ENCODE assay signal across 8 cellular contexts in the genomic region with DNA sequence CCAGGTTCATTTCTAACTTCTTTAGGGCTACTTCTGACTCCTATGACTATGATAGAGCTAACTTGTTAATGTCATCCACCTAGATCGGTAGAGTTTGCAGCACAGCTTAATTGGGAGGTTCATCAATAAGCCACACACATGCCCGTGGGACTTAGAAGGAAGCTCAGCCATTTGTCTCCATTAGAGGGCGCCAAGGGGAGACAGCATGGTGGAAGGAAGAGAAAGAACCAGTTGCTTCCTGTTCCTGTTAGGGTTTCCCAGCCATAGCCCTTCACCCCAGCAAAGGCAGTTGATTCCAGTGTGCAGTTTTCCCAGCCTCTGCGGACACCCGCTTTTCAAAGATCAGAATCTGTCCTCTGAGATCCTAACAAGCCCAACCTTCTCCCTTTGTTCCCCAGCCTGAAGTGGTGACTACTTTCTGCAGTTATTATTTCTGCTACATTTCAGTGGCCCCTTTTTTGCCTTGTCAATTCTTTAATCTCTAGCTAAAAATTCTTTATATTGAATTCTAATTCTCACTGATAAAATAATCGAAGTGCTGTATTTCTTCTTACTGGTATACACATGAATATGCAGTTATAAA. TPM values are rescaled to one million over a fixed set of nuclear protein-coding genes. Genes with fewer than 3 reads are reported as not detected.
DNase-seq lines count a peak whose midpoint lies in the region; ATAC-seq, FAIRE-seq and TF ChIP-seq lines count a peak whose summit lies in the region.

No MANE protein-coding gene starts in this region.

- H3K23me2 ChIP-seq in H1 (ENCODE audit: low read depth, low read length): no peaks in the 10 kb centered on the region

- no peak overlapping the region for H2BK15ac ChIP-seq in H1 (ENCODE audit: low read length)

- 0 out of 2 replicates have a peak overlapping the region, but pooled peaks have one; percentile 52 for H2AFZ ChIP-seq in H1 (ENCODE audit: low read length)

- intact Hi-C loops in mucosa of descending colon (cut with DNase I, micrococcal nuclease): loop anchor here in 1 of 2 donors (10.0 kb wide), 1 partner anchor 139 kb away; no protein-coding TSS in a partner anchor
- intact Hi-C loops in thyroid gland (cut with DNase I): loop anchor here (10.0 kb wide), 1 partner anchor 329 kb away; no protein-coding TSS in a partner anchor

- no peak overlapping the region for H3K4me3 ChIP-seq in AG10803 (ENCODE audit: low read length)
- no peak overlapping the region for H3K4me3 ChIP-seq in H1 (ENCODE audit: extremely low read depth in 1 of 4, insufficient read depth in 2 of 4, low read depth in 3 of 4, low read length in 4 of 4)
- H3K4me3 ChIP-seq in mucosa of descending colon: no peak overlapping the region
- H3K4me3 ChIP-seq in thyroid gland (replicated peaks in 1 of 3): no peak overlapping the region

- H4K5ac ChIP-seq in H1 (ENCODE audit: insufficient read length, low read depth, low read length): no peak overlapping the region

- peak overlapping the region; percentile 27 for H3K4ac ChIP-seq in H1 (replicated peaks; ENCODE audit: insufficient read length, low read depth, low read length)

- no peaks in the 10 kb centered on the region for H3K36me3 ChIP-seq in H1 (ENCODE audit: control insufficient read depth in 2 of 4, insufficient read depth in 4 of 4, low read length in 3 of 4)
- no peaks in the 10 kb centered on the region for H3K36me3 ChIP-seq in mucosa of descending colon (ENCODE audit: low read depth)
- H3K36me3 ChIP-seq in thyroid gland: no peaks in the 10 kb centered on the region

- no peak overlapping the region for H3K4me2 ChIP-seq in H1 (ENCODE audit: insufficient read depth in 1 of 2, low read depth in 2 of 2, low read length in 2 of 2)

- no peak for TF ChIP-seq POLR2A in H1 (IDR thresholded peaks at IDR 0.05; ENCODE audit: control extremely low read depth in 1 of 2, low read depth in 2 of 2, low read length in 2 of 2)
- no peak for TF ChIP-seq POLR2A in thyroid gland (IDR thresholded peaks at IDR 0.05)

- H3K9me3 ChIP-seq in H1 (ENCODE audit: insufficient read depth in 2 of 2, low read depth in 1 of 2, low read length in 1 of 2) (no peaks in the 10 kb centered on the region), mucosa of descending colon (no peaks in the 10 kb centered on the region), thyroid gland (no peaks in the 10 kb centered on the region)

- no peak overlapping the region for H2BK5ac ChIP-seq in H1 (ENCODE audit: low read depth, low read length)

- H3K27me3 ChIP-seq in H1 (replicated peaks in 1 of 4; ENCODE audit: control insufficient read depth in 3 of 4, extremely low read depth in 1 of 4, insufficient read depth in 3 of 4, low read length in 3 of 4): no peaks in the 10 kb centered on the region
- no peaks in the 10 kb centered on the region for H3K27me3 ChIP-seq in thyroid gland

- WGBS in H1 (ENCODE audit: extremely low coverage in 1 of 2, insufficient coverage in 1 of 2, insufficient read length in 1 of 2, insufficient replicate concordance in 2 of 2, low coverage in 1 of 2, low lambda C conversion rate in 2 of 2, missing lambda C conversion rate in 1 of 2), 2 experiments: 69% methylated on average over 6 of the region's 6 CpGs; no CpG with 5 or more reads in 1 of the 2 experiments
- WGBS in thyroid gland, 2 donors: 64 to 71% methylated on average over 6 of the region's 6 CpGs

- no peak overlapping the region for H3K56ac ChIP-seq in H1 (replicated peaks; ENCODE audit: insufficient read length, low read depth, low read length)

- ATAC-seq in GM18907 (IDR thresholded peaks at IDR 0.05; ENCODE audit: unreplicated experiment): peak; percentile 78
- peak; percentile 77 for ATAC-seq in HG03520 (IDR thresholded peaks at IDR 0.05; ENCODE audit: unreplicated experiment)
- ATAC-seq in mucosa of descending colon: peak; percentile 96

- no peak overlapping the region for H2BK12ac ChIP-seq in H1 (ENCODE audit: low read depth, low read length)

- no peak overlapping the region for H3K27ac ChIP-seq in H1 (ENCODE audit: low read depth, low read length)
- no peak overlapping the region for H3K27ac ChIP-seq in thyroid gland

- H3K79me2 ChIP-seq in H1 (ENCODE audit: control insufficient read depth in 1 of 2, insufficient read depth in 2 of 2, low read length in 2 of 2): no peaks in the 10 kb centered on the region

- CTCF ChIA-PET in H1 (lab: Charles Lee; ENCODE audit: partially characterized antibody): interaction anchor here (0.6 to 3.7 kb wide), 53 partner anchors 10 to 728 kb away, joined by 3 to 20 read pairs (median 4); partner anchors contain the start of genes SGO2 and SPATS2L

- DNase-seq in AG10803 (ENCODE audit: low read depth) (peak; percentile 72), NCI-H82 treated with DMSO at 0.1 percent for 48 hours (lab: John Stamatoyannopoulos, UW; ENCODE audit: unreplicated experiment) (peak; percentile 81), H1 (ENCODE audit: low read depth in 1 of 2, low spot score in 2 of 2) (peak; percentile 25 to 75), mucosa of descending colon (peak; percentile 52 to 89 (median 56)), thyroid gland (peak; percentile 55 to 72)
- DNase-seq in activated CD4-positive, alpha-beta T cell treated with anti-CD3 and anti-CD28 coated beads, Interleukin-2, amount 50 U/mL, for 4 hours: peak; percentile 23 to 25

- POLR2A ChIA-PET in H1 (lab: Charles Lee; ENCODE audit: partially characterized antibody): interaction anchor here (1.2 to 1.3 kb wide), 2 partner anchors 119 to 337 kb away, joined by 3 to 5 read pairs; no protein-coding TSS in a partner anchor

- no peaks in the 10 kb centered on the region for H4K20me1 ChIP-seq in H1 (replicated peaks in 1 of 2; ENCODE audit: control insufficient read depth in 1 of 2, insufficient read depth in 2 of 2, low read length in 2 of 2)

- peaks cover 0 to 16% (median 10%) of the 10 kb centered on the region in 4 experiments; a peak in 5 of 7 replicates for H3K4me1 ChIP-seq in H1 (replicated peaks in 1 of 4; ENCODE audit: control insufficient read depth in 3 of 4, insufficient read depth in 4 of 4, low read length in 3 of 4)
- peaks cover 3% of the 10 kb centered on the region for H3K4me1 ChIP-seq in mucosa of descending colon (ENCODE audit: low read depth)
- peaks cover 0 to 5% of the 10 kb centered on the region in 2 donors for H3K4me1 ChIP-seq in thyroid gland

- no peak overlapping the region for H2AK5ac ChIP-seq in H1 (ENCODE audit: low read depth, low read length)

- H3K9ac ChIP-seq in H1 (replicated peaks in 1 of 4; ENCODE audit: extremely low read depth in 1 of 4, low read depth in 3 of 4, low read length in 3 of 4): no peak overlapping the region

- no peak overlapping the region for H3K14ac ChIP-seq in H1 (ENCODE audit: insufficient read length)

- TF ChIP-seq CTCF in AG10803 (conservative IDR thresholded peaks at IDR 0.05; ENCODE audit: low read length) (peak; percentile 77), H1 (IDR thresholded peaks at IDR 0.05; ENCODE audit: control extremely low read depth in 1 of 3, insufficient read depth in 1 of 3, low read depth in 1 of 3, low read length in 3 of 3) (peak; percentile 65 to 96 (median 70)), mucosa of descending colon (IDR thresholded peaks at IDR 0.05) (peak; percentile 11), thyroid gland (IDR thresholded peaks at IDR 0.05) (peak in 5 of 6 experiments; percentile 31 to 67 (median 61))

- no peak overlapping the region for H2BK20ac ChIP-seq in H1 (ENCODE audit: low read length)

- H3K79me1 ChIP-seq in H1 (ENCODE audit: low read depth, low read length): no peaks in the 10 kb centered on the region

- peak overlapping the region; percentile 79 for H4K91ac ChIP-seq in H1 (replicated peaks; ENCODE audit: insufficient read length, low read length)

- H2BK120ac ChIP-seq in H1 (replicated peaks; ENCODE audit: low read depth, low read length): no peak overlapping the region

- H3K18ac ChIP-seq in H1 (ENCODE audit: extremely low read depth, low read length): no peak overlapping the region

- peak; percentile 96 for FAIRE-seq in H1 (lab: Jason Lieb, UNC)

- H4K8ac ChIP-seq in H1 (ENCODE audit: extremely low read depth, insufficient read depth, low read length): no peak overlapping the region

- peak; percentile 79 to 83 for TF ChIP-seq RAD21 in H1 (IDR thresholded peaks at IDR 0.05 in 1 of 2, conservative IDR thresholded peaks at IDR 0.05 in 1 of 2; ENCODE audit: low read depth in 2 of 2, low read length in 2 of 2)

- no peak for TF ChIP-seq EP300 in H1 (IDR thresholded peaks at IDR 0.05; ENCODE audit: borderline replicate concordance in 1 of 2, low read depth in 2 of 2, low read length in 2 of 2)

- no peak overlapping the region for H3K23ac ChIP-seq in H1 (ENCODE audit: insufficient read length)

TF ChIP-seq in H1, 55 proteins besides CTCF, POLR2A, EP300 and RAD21 (continues in another document):
- TF ChIP-seq, protein P1, sequence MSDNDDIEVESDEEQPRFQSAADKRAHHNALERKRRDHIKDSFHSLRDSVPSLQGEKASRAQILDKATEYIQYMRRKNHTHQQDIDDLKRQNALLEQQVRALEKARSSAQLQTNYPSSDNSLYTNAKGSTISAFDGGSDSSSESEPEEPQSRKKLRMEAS (IDR thresholded peaks at IDR 0.05): peak; percentile 76
- TF ChIP-seq KDM4A (IDR thresholded peaks at IDR 0.05; ENCODE audit: low read depth, low read length, severe bottlenecking): no peak

RNA-seq across cellular contexts. Expression of gene MAIP1, which starts 30.3 kb away (rescaled TPM):
- 28.5 and 32.0 TPM in 2 replicates for total RNA-seq in H1 (2021; fragmentation: NEBNext Ultra II Directional; extraction: Animal tissue kit (Norgen Biotek cat#: 25700))
- 20.3 and 23.2 TPM in 2 replicates for polyA plus RNA-seq in H1 (2011; rRNA removed)
- polyA plus RNA-seq in H1 (2011; cell fraction: cytosol; rRNA removed): 21.3 TPM
- 15.2 TPM for polyA plus RNA-seq in H1 (2011; cell fraction: nucleus; rRNA removed)
- 21.4 to 23.2 TPM (median 22.5 TPM) in 4 replicates for polyA plus RNA-seq in H1 (2012, experiment 1 of 2)
- 15.9 TPM for polyA plus RNA-seq in H1 (2012, experiment 2 of 2)
- 13.2 TPM for polyA plus RNA-seq in H1 (2013, experiment 1 of 2)
- polyA plus RNA-seq in H1 (2013, experiment 2 of 2): 12.4 TPM
- 12.3 and 22.2 TPM in 2 replicates for polyA minus RNA-seq in H1 (2011; rRNA and poly(A)+ RNA removed)
- polyA minus RNA-seq in H1 (2011; cell fraction: cytosol; rRNA and poly(A)+ RNA removed): 28.5 TPM
- polyA minus RNA-seq in H1 (2011; cell fraction: nucleus; rRNA and poly(A)+ RNA removed): 38.9 TPM
- 10 to 100 TPM; 18.1 to 26.6 (median 22.9) TPM for total RNA-seq in mucosa of descending colon
- 10 to 100 TPM; 18.9 to 28.6 (median 25.9) TPM for total RNA-seq in thyroid gland

RNA-seq across cellular contexts. Expression of gene TYW5, which starts 30.4 kb away (rescaled TPM):
- total RNA-seq in H1 (2021; fragmentation: NEBNext Ultra II Directional; extraction: Animal tissue kit (Norgen Biotek cat#: 25700)): 11.3 and 12.5 TPM in 2 replicates
- 3.3 and 5.4 TPM in 2 replicates for polyA plus RNA-seq in H1 (2011; rRNA removed)
- polyA plus RNA-seq in H1 (2011; cell fraction: cytosol; rRNA removed): 8.5 TPM
- 5.8 TPM for polyA plus RNA-seq in H1 (2011; cell fraction: nucleus; rRNA removed)
- polyA plus RNA-seq in H1 (2012, experiment 1 of 2): 6.9 to 12.3 TPM (median 7.8 TPM) in 4 replicates
- polyA plus RNA-seq in H1 (2012, experiment 2 of 2): 0.92 TPM
- 8.7 TPM for polyA plus RNA-seq in H1 (2013, experiment 1 of 2)
- polyA plus RNA-seq in H1 (2013, experiment 2 of 2): 7.3 TPM
- polyA minus RNA-seq in H1 (2011; rRNA and poly(A)+ RNA removed): 7.2 and 8.3 TPM in 2 replicates
- 5.1 TPM for polyA minus RNA-seq in H1 (2011; cell fraction: cytosol; rRNA and poly(A)+ RNA removed)
- polyA minus RNA-seq in H1 (2011; cell fraction: nucleus; rRNA and poly(A)+ RNA removed): 19.9 TPM
- total RNA-seq in mucosa of descending colon: 10 to 100 TPM in 1 of 3 donors, 1 to 10 TPM in 2; 6.6 to 10.9 (median 7.2) TPM
- total RNA-seq in thyroid gland: 10 to 100 TPM in 2 of 4 donors, 1 to 10 TPM in 2; 9.0 to 18.9 (median 11.1) TPM

Comparison
In these comparisons a context has a peak if more than half of its experiments do, and no peak if none do; other contexts are left out.
1. DNase-seq: peak in every context shown above with its lines; median percentile 81 in NCI-H82 treated with DMSO at 0.1 percent for 48 hours; 72 in AG10803; 64 in thyroid gland; 56 in mucosa of descending colon; 50 in H1; 24 in activated CD4-positive, alpha-beta T cell treated with anti-CD3 and anti-CD28 coated beads, Interleukin-2, amount 50 U/mL, for 4 hours.
2. CTCF ChIP-seq: peak in every context shown above with its lines; median percentile 77 in AG10803; 70 in H1; 61 in thyroid gland; 11 in mucosa of descending colon.